In genomic region chr4:21954406-21954805, GRCh38 we compare ENCODE assay signal across 8 cellular contexts. TPM values are rescaled to one million over a fixed set of nuclear protein-coding genes. Genes with fewer than 3 reads are reported as not detected.
"Had no signal": no experiment of that assay in that cellular context is flagged by ENCODE, and none has a peak within 500 bp of the region (broad histone marks: within the 10 kb centered on the region; RNA-seq: fewer than 3 reads in every experiment).

No MANE protein-coding gene starts in this region.

- H3K27ac ChIP-seq: GM23248 had no signal

- H3K9ac ChIP-seq: GM23248 had no signal

- H2AFZ ChIP-seq: GM23248 had no signal

- H3K4me3 ChIP-seq: GM23248 had no signal

- DNase-seq: GOT3, H7, HCEC 1CT, KBM-7 had no signal

- FAIRE-seq: HTR-8/SVneo had no signal

RNA-seq across cellular contexts. Expression of gene KCNIP4, which starts 5.8 kb away (rescaled TPM):
- total RNA-seq: GM23248, H4, H7, HT-29 had no signal
